14 cellular contexts compared by ENCODE assay signal in genomic region chr16:29977063-29977462, GRCh38. TPM values are rescaled to one million over a fixed set of nuclear protein-coding genes. Genes with fewer than 3 reads are reported as not detected.
DNase-seq lines count a peak whose midpoint lies in the region; ATAC-seq and TF ChIP-seq lines count a peak whose summit lies in the region.
"Had no signal": no experiment of that assay in that cellular context is flagged by ENCODE, and none has a peak within 500 bp of the region (broad histone marks: within the 10 kb centered on the region; RNA-seq: fewer than 3 reads in every experiment).

No MANE protein-coding gene starts in this region.

- H3K4me1 Mint-ChIP-seq in CD4-positive, CD25-positive, alpha-beta regulatory T cell = peaks cover 13 to 42% (median 28%) of the 10 kb centered on the region in 4 donors

- H3K27ac Mint-ChIP-seq in CD4-positive, CD25-positive, alpha-beta regulatory T cell = peak overlapping the region in 2 of 3 donors; percentile 10 to 87

- H3K9me2 ChIP-seq in Loucy (replicated peaks; ENCODE audit: low read depth, low read length) = no peaks in the 10 kb centered on the region

- H3K4me2 ChIP-seq in Loucy (ENCODE audit: low read depth, low read length, poor library complexity, severe bottlenecking) = peak overlapping the region; percentile 86
- H3K4me2 ChIP-seq in parathyroid adenoma (ENCODE audit: low read length) = peak overlapping the region; percentile 85

- H3K9me3 Mint-ChIP-seq in CD4-positive, CD25-positive, alpha-beta regulatory T cell = no peaks in the 10 kb centered on the region
- H3K9me3 Mint-ChIP-seq: T-helper 1 cell treated with Interleukin-12 subunit alpha and Interleukin-12 subunit beta and Interleukin-4 antibody, amounts not matched to agents 30 μg/mL and 1 μg/mL, for 36 hours had no signal

- peaks cover 40% of the 10 kb centered on the region for H3K36me3 ChIP-seq in CD4-positive, CD25-positive, alpha-beta regulatory T cell (ENCODE audit: control insufficient read depth, insufficient read depth, low read length)
- H3K36me3 ChIP-seq in Loucy (ENCODE audit: insufficient read depth, low read length) (peaks cover 41% of the 10 kb centered on the region), parathyroid adenoma (ENCODE audit: control insufficient read depth, insufficient read depth, low read length) (no peaks in the 10 kb centered on the region)

- H3K9me3 ChIP-seq in CD4-positive, CD25-positive, alpha-beta regulatory T cell (ENCODE audit: control insufficient read depth in 2 of 2, low read length in 2 of 2) = no peaks in the 10 kb centered on the region
- H3K9me3 ChIP-seq in Loucy (ENCODE audit: insufficient read depth, low read depth, low read length) (no peaks in the 10 kb centered on the region), parathyroid adenoma (ENCODE audit: control insufficient read depth, low read length) (no peaks in the 10 kb centered on the region)
- H3K9me3 ChIP-seq: ascending aorta had no signal

- no peaks in the 10 kb centered on the region for H3K27me3 ChIP-seq in CD4-positive, CD25-positive, alpha-beta regulatory T cell (ENCODE audit: control insufficient read depth, insufficient read depth, low read length)
- no peaks in the 10 kb centered on the region for H3K27me3 ChIP-seq in Loucy (ENCODE audit: insufficient read depth, low read length, poor library complexity, severe bottlenecking)
- H3K27me3 ChIP-seq in parathyroid adenoma (ENCODE audit: control insufficient read depth, insufficient read depth, low read length) = no peaks in the 10 kb centered on the region
- H3K27me3 ChIP-seq: ascending aorta had no signal

- H3K79me2 ChIP-seq in Loucy (ENCODE audit: insufficient read depth, low read length) (peaks cover 52% of the 10 kb centered on the region), parathyroid adenoma (peaks cover 20% of the 10 kb centered on the region)

- H3K4me3 Mint-ChIP-seq in CD4-positive, CD25-positive, alpha-beta regulatory T cell = peak overlapping the region in 2 of 4 donors; percentile 48 to 100
- H3K4me3 Mint-ChIP-seq: T-helper 1 cell treated with Interleukin-12 subunit alpha and Interleukin-12 subunit beta and Interleukin-4 antibody, amounts not matched to agents 30 μg/mL and 1 μg/mL, for 36 hours had no signal

- TF ChIP-seq CTCF in Loucy (conservative IDR thresholded peaks at IDR 0.05; ENCODE audit: low read length) (no peak), fibroblast of pulmonary artery (IDR thresholded peaks at IDR 0.05; ENCODE audit: low read length, missing control alignments) (no peak), parathyroid adenoma (IDR thresholded peaks at IDR 0.05) (no peak)

- no peak overlapping the region for H3K4me3 ChIP-seq in CD4-positive, CD25-positive, alpha-beta regulatory T cell (ENCODE audit: low read depth, low read length)
- H3K4me3 ChIP-seq in Loucy (ENCODE audit: low read length, poor library complexity, severe bottlenecking) = peak overlapping the region; percentile 97
- peak overlapping the region; percentile 93 for H3K4me3 ChIP-seq in fibroblast of pulmonary artery (replicated peaks; ENCODE audit: low read depth, low read length)
- H3K4me3 ChIP-seq in parathyroid adenoma (ENCODE audit: low read depth, low read length) = no peak overlapping the region

- H3K27me3 Mint-ChIP-seq in CD4-positive, CD25-positive, alpha-beta regulatory T cell = no peaks in the 10 kb centered on the region

- peaks cover 37% of the 10 kb centered on the region for H3K4me1 ChIP-seq in CD4-positive, CD25-positive, alpha-beta regulatory T cell (ENCODE audit: control insufficient read depth, insufficient read depth, low read length, poor library complexity, severe bottlenecking)
- H3K4me1 ChIP-seq in Loucy (ENCODE audit: insufficient read depth, low read length, poor library complexity, severe bottlenecking) (peaks cover 42% of the 10 kb centered on the region), parathyroid adenoma (peaks cover 13% of the 10 kb centered on the region)

- H3K36me3 Mint-ChIP-seq in CD4-positive, CD25-positive, alpha-beta regulatory T cell = peaks cover 15% of the 10 kb centered on the region

- H3K9ac ChIP-seq in Loucy (ENCODE audit: low read depth, low read length, poor library complexity, severe bottlenecking) = peak overlapping the region; percentile 96
- H3K9ac ChIP-seq in parathyroid adenoma = no peak overlapping the region

- no peak for DNase-seq in CD4-positive, CD25-positive, alpha-beta regulatory T cell
- DNase-seq in fibroblast of pulmonary artery (ENCODE audit: low read depth) = no peak
- DNase-seq in stimulated activated naive CD4-positive, alpha-beta T cell (lab: John Stamatoyannopoulos, UW) = no peak
- no peak for DNase-seq in activated CD4-positive, CD25-positive, alpha-beta regulatory T cell treated with anti-CD3 and anti-CD28 coated beads, Interleukin-2, amount 50 U/mL, for 72 hours
- DNase-seq: GM23248; NCI-H187; NK-92 treated with Interleukin-12 subunit alpha and Interleukin-12 subunit beta, amount 100 ng/mL, for 24 hours had no signal

- H2AFZ ChIP-seq in Loucy (ENCODE audit: low read length) (no peak overlapping the region), parathyroid adenoma (no peak overlapping the region)
- H2AFZ ChIP-seq: GM23248 had no signal

- peaks cover 48% of the 10 kb centered on the region for H4K20me1 ChIP-seq in Loucy (ENCODE audit: insufficient read depth, low read length, poor library complexity, severe bottlenecking)

- no peak for ATAC-seq in CD4-positive, CD25-positive, alpha-beta regulatory T cell (ENCODE audit: low read depth in 2 of 2)
- ATAC-seq in HG03460 (IDR thresholded peaks at IDR 0.05; ENCODE audit: unreplicated experiment) = no peak
- no peak for ATAC-seq in GM19467 (IDR thresholded peaks at IDR 0.05; ENCODE audit: unreplicated experiment)
- ATAC-seq: esophagus mucosa had no signal

- H3F3A ChIP-seq in Loucy (ENCODE audit: low read depth) = no peaks in the 10 kb centered on the region; the same call in 1 of the 2 replicates

- no peak overlapping the region for H3K27ac ChIP-seq in CD4-positive, CD25-positive, alpha-beta regulatory T cell (ENCODE audit: insufficient read depth, low read length, poor library complexity, severe bottlenecking)
- peak overlapping the region; percentile 17 for H3K27ac ChIP-seq in parathyroid adenoma
- H3K27ac ChIP-seq: GM23248 had no signal

RNA-seq across cellular contexts. Expression of gene TAOK2, which starts 3.4 kb away (rescaled TPM):
- 30.0 TPM for total RNA-seq in CD4-positive, CD25-positive, alpha-beta regulatory T cell
- 1 to 10 TPM; 2.1 to 3.5 (median 2.9) TPM for polyA plus RNA-seq in CD4-positive, CD25-positive, alpha-beta regulatory T cell

RNA-seq across cellular contexts. Expression of gene TMEM219, which starts 15.2 kb away (rescaled TPM):
- 76.7 TPM for total RNA-seq in CD4-positive, CD25-positive, alpha-beta regulatory T cell
- 100 to 1,000 TPM; 193 to 261 (median 221) TPM for polyA plus RNA-seq in CD4-positive, CD25-positive, alpha-beta regulatory T cell

RNA-seq across cellular contexts. Expression of gene HIRIP3, which starts 18.4 kb away (rescaled TPM):
- 12.4 TPM for total RNA-seq in CD4-positive, CD25-positive, alpha-beta regulatory T cell
- polyA plus RNA-seq in CD4-positive, CD25-positive, alpha-beta regulatory T cell = 10 to 100 TPM; 13.9 to 19.9 (median 16.2) TPM

RNA-seq across cellular contexts. Expression of gene INO80E, which starts 19.0 kb away (rescaled TPM):
- 105 TPM for total RNA-seq in CD4-positive, CD25-positive, alpha-beta regulatory T cell
- 1 to 10 TPM; 5.0 to 8.9 (median 6.0) TPM for polyA plus RNA-seq in CD4-positive, CD25-positive, alpha-beta regulatory T cell

RNA-seq across cellular contexts. Expression of gene DOC2A, which starts 33.8 kb away (rescaled TPM):
- total RNA-seq in CD4-positive, CD25-positive, alpha-beta regulatory T cell = not detected
- not detected for polyA plus RNA-seq in CD4-positive, CD25-positive, alpha-beta regulatory T cell
- total RNA-seq: ascending aorta, GM23248 had no signal
- polyA plus RNA-seq: GM23248 had no signal

Comparison
In these comparisons a context has a peak if more than half of its experiments do, and no peak if none do; other contexts are left out.
1. H3K4me3 ChIP-seq: peak in Loucy (single experiment) and fibroblast of pulmonary artery (single experiment); none in CD4-positive, CD25-positive, alpha-beta regulatory T cell (single experiment) and parathyroid adenoma (single experiment).